In genomic region chr21:40793057-40793456, GRCh38 we compare ENCODE assay signal across 22 cellular contexts. TPM values are rescaled to one million over a fixed set of nuclear protein-coding genes. Genes with fewer than 3 reads are reported as not detected.
DNase-seq lines count a peak whose midpoint lies in the region; ATAC-seq and TF ChIP-seq lines count a peak whose summit lies in the region.
"Had no signal": no experiment of that assay in that cellular context is flagged by ENCODE, and none has a peak within 500 bp of the region (broad histone marks: within the 10 kb centered on the region; RNA-seq: fewer than 3 reads in every experiment).

No MANE protein-coding gene starts in this region.

- TF ChIP-seq CTCF in astrocyte of the spinal cord (IDR thresholded peaks at IDR 0.05; ENCODE audit: low read depth, low read length), result no peak

- no peak for ATAC-seq in GM18511 (IDR thresholded peaks at IDR 0.05; ENCODE audit: unreplicated experiment)
- ATAC-seq: GM12878, left colon, psoas muscle had no signal

- in situ Hi-C loops in G401 (cut with HindIII; ENCODE audit: low sequenced_read_pairs) (no loop called here), astrocyte of the spinal cord (cut with HindIII; ENCODE audit: low sequenced_read_pairs) (no loop called here)

- no peak overlapping the region for H3K4me3 ChIP-seq in astrocyte of the spinal cord (ENCODE audit: low read depth, low read length)
- H3K4me3 ChIP-seq: cardiac muscle cell, GM12878, psoas muscle, tibial nerve had no signal

- DNase-seq in G401 (ENCODE audit: low spot score) (peak; percentile 63), NCI-H2196 treated with DMSO at 0.1 percent for 48 hours (lab: John Stamatoyannopoulos, UW; ENCODE audit: unreplicated experiment) (peak; percentile 34), astrocyte of the spinal cord (ENCODE audit: low read depth, low spot score) (peak; percentile 45), pons (ENCODE audit: low spot score) (peak; percentile 25), Ammon's horn (ENCODE audit: low spot score) (no peak), NCI-H2029 (lab: John Stamatoyannopoulos, UW) (no peak)
- DNase-seq: activated CD4-positive, alpha-beta T cell treated with anti-CD3 and anti-CD28 coated beads for 4 hours; activated CD8-positive, alpha-beta memory T cell treated with anti-CD3 and anti-CD28 coated beads for 24 hours; activated naive CD4-positive, alpha-beta T cell treated with Interleukin-2 at 50 U/mL for 16 hours; activated T-cell treated with anti-CD3 and anti-CD28 coated beads, Interleukin-2, amount 50 U/mL, for 48 hours; CD8-positive, alpha-beta memory T cell; DMS79; H7; left colon; SK-N-SH; T-helper 2 cell had no signal

RNA-seq across cellular contexts. Expression of gene DSCAM, which starts 53.9 kb away (rescaled TPM):
- not detected in 2 replicates for total RNA-seq in G401 (2014; rRNA removed; shearing (Covaris generic))
- total RNA-seq: CD8-positive, alpha-beta memory T cell; GM12878; left colon; LHCN-M2; psoas muscle had no signal

Comparison
In these comparisons a context has a peak if more than half of its experiments do, and no peak if none do; other contexts are left out.
1. DNase-seq: peak in G401 (single experiment), NCI-H2196 treated with DMSO at 0.1 percent for 48 hours (single experiment), astrocyte of the spinal cord (single experiment) and pons (single experiment); none in Ammon's horn (single experiment) and NCI-H2029 (single experiment).